In genomic region chr5:28517691-28518090, GRCh38 we compare ENCODE assay signal across 21 cellular contexts.
"Had no signal": no experiment of that assay in that cellular context is flagged by ENCODE, and none has a peak within 500 bp of the region (broad histone marks: within the 10 kb centered on the region; RNA-seq: fewer than 3 reads in every experiment).

No MANE protein-coding gene starts in this region.

- H3K4me3 ChIP-seq: heart left ventricle, lower lobe of right lung, ovary, prostate gland, thyroid gland, upper lobe of right lung had no signal

- H3K4me1 ChIP-seq: heart left ventricle, lower lobe of right lung, prostate gland, thyroid gland, upper lobe of right lung had no signal

- H3K27me3 ChIP-seq: heart left ventricle, ovary, thyroid gland, upper lobe of right lung had no signal

- ATAC-seq: activated T-cell treated with anti-CD3 and anti-CD28 coated beads, Interleukin-2, amount 50 U/mL, for 72 hours; esophagus mucosa; heart left ventricle; left lobe of liver; lower lobe of right lung; natural killer cell; right cardiac atrium; upper lobe of right lung had no signal

- H3K27ac ChIP-seq: heart left ventricle, lower lobe of right lung, ovary, prostate gland, thyroid gland, upper lobe of right lung had no signal

- H3K36me3 ChIP-seq: heart left ventricle, lower lobe of right lung, ovary, prostate gland, thyroid gland, upper lobe of right lung had no signal

- H3K9me3 ChIP-seq: lower lobe of right lung, ovary, prostate gland, thyroid gland, upper lobe of right lung had no signal

- DNase-seq: activated CD4-positive, alpha-beta memory T cell treated with anti-CD3 and anti-CD28 coated beads, Interleukin-2, amount 10 ng/mL, durations not matched to agents 7 days and 5 days; activated CD4-positive, alpha-beta T cell treated with anti-CD3 and anti-CD28 coated beads, Interleukin-2, amount 10 ng/mL, durations not matched to agents 24 days and 14 days; activated effector memory CD4-positive, alpha-beta T cell treated with Interleukin-2 at 50 U/mL for 16 hours; activated naive CD4-positive, alpha-beta T cell treated with anti-CD3 and anti-CD28 coated beads for 36 hours; activated naive CD8-positive, alpha-beta T cell treated with anti-CD3 and anti-CD28 coated beads, Interleukin-2, amount 10 ng/mL, durations not matched to agents 7 days and 5 days; activated T-cell treated with anti-CD3 and anti-CD28 coated beads, Interleukin-2, amount 50 U/mL, for 72 hours; caudate nucleus; dermis blood vessel endothelial cell; effector memory CD4-positive, alpha-beta T cell; heart left ventricle; islet precursor cell; lower lobe of right lung; natural killer cell; ovary; right cardiac atrium; substantia nigra; thyroid gland; upper lobe of right lung had no signal
